16 cellular contexts compared by ENCODE assay signal in the genomic region with DNA sequence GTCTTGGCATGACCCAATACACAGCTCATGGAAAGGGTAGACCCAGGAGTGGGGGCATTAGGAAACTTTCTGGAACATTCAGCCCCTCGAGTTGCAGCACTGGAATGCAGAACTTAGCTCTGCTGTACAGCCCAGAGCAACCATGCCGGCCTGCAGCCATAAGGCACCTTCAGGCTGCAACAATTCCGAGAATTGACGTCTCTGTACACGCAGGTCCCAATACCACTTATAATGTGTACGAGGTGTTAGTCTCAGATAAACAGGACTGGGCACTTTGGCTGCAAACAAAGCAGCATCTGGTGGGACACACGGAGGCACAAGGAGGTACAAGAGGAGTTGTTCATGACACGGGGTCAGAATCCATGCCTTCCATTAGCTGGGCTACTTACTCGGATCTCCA. TPM values are rescaled to one million over a fixed set of nuclear protein-coding genes. Genes with fewer than 3 reads are reported as not detected.
"Had no signal": no experiment of that assay in that cellular context is flagged by ENCODE, and none has a peak within 500 bp of the region (broad histone marks: within the 10 kb centered on the region; RNA-seq: fewer than 3 reads in every experiment).

No MANE protein-coding gene starts in this region.

- H3K36me3 ChIP-seq: neural progenitor cell, thoracic aorta had no signal

- H3K36me3 Mint-ChIP-seq: neural progenitor cell had no signal

- ATAC-seq: activated T-cell treated with anti-CD3 and anti-CD28 coated beads, Interleukin-2, amount 50 U/mL, for 72 hours; gastrocnemius medialis had no signal

- H3K27ac Mint-ChIP-seq: endodermal cell, neural progenitor cell had no signal

- H3K4me1 ChIP-seq: ascending aorta, parathyroid adenoma had no signal

- DNase-seq: activated CD4-positive, alpha-beta T cell treated with anti-CD3 and anti-CD28 coated beads for 1 hour; activated CD8-positive, alpha-beta memory T cell treated with anti-CD3 and anti-CD28 coated beads, Interleukin-2, amount 50 U/mL, for 48 hours; activated gamma-delta T cell treated with Interleukin-2 at 50 U/mL for 16 hours; activated T-cell treated with anti-CD3 and anti-CD28 coated beads, Interleukin-2, amount 50 U/mL, for 72 hours; endodermal cell; gastrocnemius medialis; mammary epithelial cell; stimulated activated CD4-positive, alpha-beta T cell treated with anti-CD3 and anti-CD28 coated beads, Interleukin-1b, Interleukin-23, amount 100 ng/mL, for 48 hours; stomach; T1000 had no signal

- H3K79me2 ChIP-seq: parathyroid adenoma had no signal

- H3K4me1 Mint-ChIP-seq: neural progenitor cell had no signal

- H3K4me3 Mint-ChIP-seq: endodermal cell, neural progenitor cell had no signal

- H3K9me3 Mint-ChIP-seq: neural progenitor cell had no signal

- H2AFZ ChIP-seq: neural progenitor cell, parathyroid adenoma had no signal

- H3K27me3 ChIP-seq: ascending aorta, gastrocnemius medialis, neural progenitor cell, stomach had no signal

- FAIRE-seq: bronchial epithelial cell, islet of Langerhans had no signal

- H3K4me2 ChIP-seq: neural progenitor cell had no signal

- H3K9ac ChIP-seq: neural progenitor cell, parathyroid adenoma had no signal

- H3K27ac ChIP-seq: ascending aorta, gastrocnemius medialis, neural progenitor cell, parathyroid adenoma, thoracic aorta had no signal

- H3K9me3 ChIP-seq: ascending aorta, gastrocnemius medialis, stomach, thoracic aorta had no signal

- H3K4me3 ChIP-seq: ascending aorta, gastrocnemius medialis, neural progenitor cell, stomach, thoracic aorta had no signal

RNA-seq across cellular contexts. Expression of gene CBR3, which starts 57.1 kb away (rescaled TPM):
- total RNA-seq: endodermal cell had no signal
